Comparison of ENCODE assay signal across 8 cellular contexts in genomic region chr15:58070801-58071418, GRCh38. TPM values are rescaled to one million over a fixed set of nuclear protein-coding genes. Genes with fewer than 3 reads are reported as not detected.
A peak's percentile ranks its signal among the peaks of the same experiment; 100 is the strongest.
DNase-seq lines count a peak whose midpoint lies in the region; ATAC-seq, FAIRE-seq and TF ChIP-seq lines count a peak whose summit lies in the region.

No MANE protein-coding gene starts in this region.

- H3K79me2 ChIP-seq in keratinocyte (ENCODE audit: control insufficient read depth, insufficient read depth, low read length) = no peaks in the 10 kb centered on the region

- H4K20me1 ChIP-seq in keratinocyte (ENCODE audit: control insufficient read depth, extremely low read depth, insufficient read depth, low read length) = no peaks in the 10 kb centered on the region

- no peaks in the 10 kb centered on the region for H3K9me1 ChIP-seq in keratinocyte (ENCODE audit: control insufficient read depth, extremely low read depth, insufficient read depth, low read length)

- ATAC-seq in stimulated activated naive B cell treated with anti-CD40 and anti-IgM and Interleukin-4, amounts not matched to agents 10 μg/mL and 1 μg/mL and 100 μg/mL, for 72 hours (replicated peaks) = no peak
- ATAC-seq in GM18502 (IDR thresholded peaks at IDR 0.05; ENCODE audit: poor library complexity, unreplicated experiment) = no peak

- no peak overlapping the region for H2AFZ ChIP-seq in keratinocyte (ENCODE audit: control insufficient read depth, low read length)

- no peak overlapping the region for H3K4me2 ChIP-seq in keratinocyte (ENCODE audit: control insufficient read depth, extremely low read depth, insufficient read depth, low read depth, low read length)

- peaks cover 0 to 2% (median 0%) of the 10 kb centered on the region in 4 donors for H3K4me1 ChIP-seq in Peyer's patch
- no peaks in the 10 kb centered on the region for H3K4me1 ChIP-seq in keratinocyte (ENCODE audit: control insufficient read depth, extremely low read depth, insufficient read depth, low read length)

- H3K9me3 ChIP-seq in Peyer's patch (no peaks in the 10 kb centered on the region), keratinocyte (ENCODE audit: control insufficient read depth, low read depth, low read length) (no peaks in the 10 kb centered on the region)

- H3K27ac Mint-ChIP-seq in brain = no peak overlapping the region
- H3K27ac Mint-ChIP-seq in stimulated activated naive B cell treated with anti-CD40 and anti-IgM and Interleukin-4, amounts not matched to agents 10 μg/mL and 1 μg/mL and 100 μg/mL, for 72 hours = no peak overlapping the region

- no peaks in the 10 kb centered on the region for H3K9me3 Mint-ChIP-seq in brain
- H3K9me3 Mint-ChIP-seq in stimulated activated naive B cell treated with anti-CD40 and anti-IgM and Interleukin-4, amounts not matched to agents 10 μg/mL and 1 μg/mL and 100 μg/mL, for 72 hours = no peaks in the 10 kb centered on the region

- H3K27me3 Mint-ChIP-seq in brain = peaks cover 54% of the 10 kb centered on the region
- peaks cover 47 to 53% of the 10 kb centered on the region in 2 donors for H3K27me3 Mint-ChIP-seq in stimulated activated naive B cell treated with anti-CD40 and anti-IgM and Interleukin-4, amounts not matched to agents 10 μg/mL and 1 μg/mL and 100 μg/mL, for 72 hours

- no peak for TF ChIP-seq POLR2A in Peyer's patch (IDR thresholded peaks at IDR 0.05)

- H3K36me3 ChIP-seq in Peyer's patch (no peaks in the 10 kb centered on the region), keratinocyte (ENCODE audit: control insufficient read depth in 2 of 2, extremely low read depth in 1 of 2, insufficient read depth in 2 of 2, low read length in 2 of 2) (no peaks in the 10 kb centered on the region)

- DNase-seq in Caki2 (ENCODE audit: low read depth) (peak; percentile 26), HK-2 (ENCODE audit: unreplicated experiment) (peak; percentile 26), Peyer's patch (peak in 2 of 3 donors; percentile 73 to 83), keratinocyte (ENCODE audit: low read depth, low spot score) (no peak)
- DNase-seq in stimulated activated CD4-positive, alpha-beta T cell treated with anti-CD3 and anti-CD28 coated beads, Interleukin-2, amount 100 ng/mL, for 24 hours = peak; percentile 44 to 69
- no peak for DNase-seq in stimulated activated naive B cell treated with anti-CD40 and anti-IgM and Interleukin-4, amounts not matched to agents 10 μg/mL and 1 μg/mL and 100 μg/mL, for 72 hours

- H3K4me3 ChIP-seq in Peyer's patch = no peak overlapping the region
- no peak overlapping the region for H3K4me3 ChIP-seq in keratinocyte (ENCODE audit: control insufficient read depth in 2 of 3, extremely low read depth in 1 of 3, insufficient read depth in 2 of 3, low read depth in 1 of 3, low read length in 3 of 3)

- FAIRE-seq in keratinocyte (lab: Jason Lieb, UNC) = peak; percentile 53

- dilution Hi-C loops in keratinocyte (cut with MboI; ENCODE audit: extremely low pct_ligation_motif_present, low sequenced_read_pairs) = no loop called here

- no peaks in the 10 kb centered on the region for H3K36me3 Mint-ChIP-seq in brain
- no peaks in the 10 kb centered on the region for H3K36me3 Mint-ChIP-seq in stimulated activated naive B cell treated with anti-CD40 and anti-IgM and Interleukin-4, amounts not matched to agents 10 μg/mL and 1 μg/mL and 100 μg/mL, for 72 hours

- no peak overlapping the region for H3K27ac ChIP-seq in Peyer's patch
- H3K27ac ChIP-seq in keratinocyte (ENCODE audit: control insufficient read depth, insufficient read depth, low read length) = no peak overlapping the region

- in situ Hi-C loops in Caki2 (cut with HindIII; ENCODE audit: low pct_unique_long_range_greater_than_20kb, low sequenced_read_pairs) = no loop called here

- peaks cover 5% of the 10 kb centered on the region for H3K4me1 Mint-ChIP-seq in brain
- H3K4me1 Mint-ChIP-seq in stimulated activated naive B cell treated with anti-CD40 and anti-IgM and Interleukin-4, amounts not matched to agents 10 μg/mL and 1 μg/mL and 100 μg/mL, for 72 hours = peaks cover 7% of the 10 kb centered on the region in 2 donors

- TF ChIP-seq CTCF in Peyer's patch (IDR thresholded peaks at IDR 0.05) (peak; percentile 19 to 91 (median 75)), brain (conservative IDR thresholded peaks at IDR 0.05) (peak; percentile 94 to 96), keratinocyte (optimal IDR thresholded peaks at IDR 0.05 in 1 of 3, IDR thresholded peaks at IDR 0.05 in 1 of 3, conservative IDR thresholded peaks at IDR 0.05 in 1 of 3; ENCODE audit: extremely low read depth in 1 of 3, insufficient read depth in 2 of 3, low read length in 3 of 3) (peak; percentile 78 to 90 (median 86))

- H3K9ac ChIP-seq in keratinocyte (ENCODE audit: control insufficient read depth, extremely low read depth, insufficient read depth, low read length) = no peak overlapping the region

- H3K27me3 ChIP-seq in Peyer's patch = peaks cover 0 to 2% of the 10 kb centered on the region in 2 donors
- H3K27me3 ChIP-seq in keratinocyte (ENCODE audit: control insufficient read depth, extremely low read depth, insufficient read depth, low read length) = peaks cover 9% of the 10 kb centered on the region

- no peak overlapping the region for H3K4me3 Mint-ChIP-seq in brain
- H3K4me3 Mint-ChIP-seq in stimulated activated naive B cell treated with anti-CD40 and anti-IgM and Interleukin-4, amounts not matched to agents 10 μg/mL and 1 μg/mL and 100 μg/mL, for 72 hours = no peak overlapping the region

RNA-seq across cellular contexts. Expression of gene ALDH1A2, which starts 5.4 kb away (rescaled TPM):
- 0.81 and 18.9 TPM in 2 replicates for total RNA-seq in Caki2 (2014; rRNA removed; shearing (Covaris generic); ENCODE audit: low replicate concordance)
- 10 to 100 TPM in 1 of 4 donors, 1 to 10 TPM in 2, not detected in 1; 1.1 to 13.1 (median 10.0) TPM for total RNA-seq in Peyer's patch
- polyA plus RNA-seq in brain (ENCODE audit: insufficient read depth, low read depth, low replicate concordance) (0.58 TPM), keratinocyte (1.4 to 1.9 TPM (median 1.7 TPM) in 3 replicates)
- polyA plus RNA-seq in keratinocyte (2011; ENCODE audit: low read depth) = 1.8 TPM
- polyA plus RNA-seq in keratinocyte (2011; cell fraction: cytosol; rRNA removed) = 0.47 and 1.4 TPM in 2 replicates
- polyA plus RNA-seq in keratinocyte (2011; cell fraction: nucleus; rRNA removed) = 2.7 and 18.6 TPM in 2 replicates
- 1.8 and 2.8 TPM in 2 replicates for polyA plus RNA-seq in keratinocyte (2012; ENCODE audit: low replicate concordance)
- 4.2 to 9.3 TPM (median 5.8 TPM) in 3 replicates for polyA minus RNA-seq in keratinocyte
- polyA minus RNA-seq in keratinocyte (2011; cell fraction: cytosol; rRNA and poly(A)+ RNA removed) = not detected
- 6.5 and 14.5 TPM in 2 replicates for polyA minus RNA-seq in keratinocyte (2011; cell fraction: nucleus; rRNA and poly(A)+ RNA removed)

Comparison
In these comparisons a context has a peak if more than half of its experiments do, and no peak if none do; other contexts are left out.
1. DNase-seq: peak in Caki2 (single experiment), HK-2 (single experiment), Peyer's patch (2 of 3) and stimulated activated CD4-positive, alpha-beta T cell treated with anti-CD3 and anti-CD28 coated beads, Interleukin-2, amount 100 ng/mL, for 24 hours (2 of 2); none in keratinocyte (single experiment) and stimulated activated naive B cell treated with anti-CD40 and anti-IgM and Interleukin-4, amounts not matched to agents 10 μg/mL and 1 μg/mL and 100 μg/mL, for 72 hours (single experiment).
2. Peak in every context shown above with its lines, with median percentiles within 50 percentile points of each other: CTCF ChIP-seq.